In the genomic region with DNA sequence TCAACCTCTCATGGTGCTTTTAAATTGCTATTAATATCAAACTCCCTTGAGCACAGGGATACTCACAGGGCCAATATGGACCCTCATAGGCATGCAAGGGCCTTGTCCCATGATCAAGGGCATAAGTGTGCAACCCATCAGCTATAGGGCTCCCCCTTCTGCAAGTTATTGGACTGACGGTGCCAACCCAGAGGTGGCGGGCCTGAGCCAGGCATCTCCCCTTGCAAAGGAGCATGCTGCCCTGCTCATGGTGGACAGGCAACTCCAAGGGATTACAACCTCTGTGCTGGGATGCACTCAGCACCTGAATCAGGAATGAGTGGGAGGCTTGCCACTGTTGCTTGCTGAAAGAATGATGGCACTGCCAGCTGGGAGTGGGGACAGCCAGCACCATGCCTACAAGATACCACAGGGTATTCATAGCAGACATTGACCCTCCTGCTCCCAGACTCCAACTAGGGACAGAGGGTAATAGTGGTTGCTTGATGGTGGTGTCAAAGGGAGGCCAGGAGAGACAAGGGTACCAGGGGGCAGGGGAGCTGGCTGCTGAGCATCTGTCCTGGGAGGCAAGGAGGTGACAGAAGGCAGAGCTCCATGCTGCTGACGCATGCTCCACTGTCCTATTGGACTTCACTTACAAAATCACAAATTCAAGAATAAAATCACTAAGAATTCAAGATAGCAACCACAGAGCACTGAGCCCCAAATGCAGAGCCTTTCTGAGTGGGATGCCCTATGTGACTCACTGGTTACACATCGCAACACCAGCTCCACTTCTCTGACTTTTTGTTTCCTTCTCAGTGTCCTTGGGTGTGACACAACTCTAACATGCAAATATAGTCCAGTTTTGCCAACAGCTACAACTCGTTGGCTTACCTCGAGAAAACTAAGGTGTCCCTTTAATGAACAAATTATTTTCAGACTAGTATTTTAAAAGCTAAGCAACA, we compare ENCODE assay signal across 1 cellular context.
TF ChIP-seq lines count a peak whose summit lies in the region.

No MANE protein-coding gene starts in this region.

TF ChIP-seq in H1, 55 proteins besides CTCF, POLR2A, EP300 and RAD21 (continued from another document):
- TF ChIP-seq, protein P1, sequence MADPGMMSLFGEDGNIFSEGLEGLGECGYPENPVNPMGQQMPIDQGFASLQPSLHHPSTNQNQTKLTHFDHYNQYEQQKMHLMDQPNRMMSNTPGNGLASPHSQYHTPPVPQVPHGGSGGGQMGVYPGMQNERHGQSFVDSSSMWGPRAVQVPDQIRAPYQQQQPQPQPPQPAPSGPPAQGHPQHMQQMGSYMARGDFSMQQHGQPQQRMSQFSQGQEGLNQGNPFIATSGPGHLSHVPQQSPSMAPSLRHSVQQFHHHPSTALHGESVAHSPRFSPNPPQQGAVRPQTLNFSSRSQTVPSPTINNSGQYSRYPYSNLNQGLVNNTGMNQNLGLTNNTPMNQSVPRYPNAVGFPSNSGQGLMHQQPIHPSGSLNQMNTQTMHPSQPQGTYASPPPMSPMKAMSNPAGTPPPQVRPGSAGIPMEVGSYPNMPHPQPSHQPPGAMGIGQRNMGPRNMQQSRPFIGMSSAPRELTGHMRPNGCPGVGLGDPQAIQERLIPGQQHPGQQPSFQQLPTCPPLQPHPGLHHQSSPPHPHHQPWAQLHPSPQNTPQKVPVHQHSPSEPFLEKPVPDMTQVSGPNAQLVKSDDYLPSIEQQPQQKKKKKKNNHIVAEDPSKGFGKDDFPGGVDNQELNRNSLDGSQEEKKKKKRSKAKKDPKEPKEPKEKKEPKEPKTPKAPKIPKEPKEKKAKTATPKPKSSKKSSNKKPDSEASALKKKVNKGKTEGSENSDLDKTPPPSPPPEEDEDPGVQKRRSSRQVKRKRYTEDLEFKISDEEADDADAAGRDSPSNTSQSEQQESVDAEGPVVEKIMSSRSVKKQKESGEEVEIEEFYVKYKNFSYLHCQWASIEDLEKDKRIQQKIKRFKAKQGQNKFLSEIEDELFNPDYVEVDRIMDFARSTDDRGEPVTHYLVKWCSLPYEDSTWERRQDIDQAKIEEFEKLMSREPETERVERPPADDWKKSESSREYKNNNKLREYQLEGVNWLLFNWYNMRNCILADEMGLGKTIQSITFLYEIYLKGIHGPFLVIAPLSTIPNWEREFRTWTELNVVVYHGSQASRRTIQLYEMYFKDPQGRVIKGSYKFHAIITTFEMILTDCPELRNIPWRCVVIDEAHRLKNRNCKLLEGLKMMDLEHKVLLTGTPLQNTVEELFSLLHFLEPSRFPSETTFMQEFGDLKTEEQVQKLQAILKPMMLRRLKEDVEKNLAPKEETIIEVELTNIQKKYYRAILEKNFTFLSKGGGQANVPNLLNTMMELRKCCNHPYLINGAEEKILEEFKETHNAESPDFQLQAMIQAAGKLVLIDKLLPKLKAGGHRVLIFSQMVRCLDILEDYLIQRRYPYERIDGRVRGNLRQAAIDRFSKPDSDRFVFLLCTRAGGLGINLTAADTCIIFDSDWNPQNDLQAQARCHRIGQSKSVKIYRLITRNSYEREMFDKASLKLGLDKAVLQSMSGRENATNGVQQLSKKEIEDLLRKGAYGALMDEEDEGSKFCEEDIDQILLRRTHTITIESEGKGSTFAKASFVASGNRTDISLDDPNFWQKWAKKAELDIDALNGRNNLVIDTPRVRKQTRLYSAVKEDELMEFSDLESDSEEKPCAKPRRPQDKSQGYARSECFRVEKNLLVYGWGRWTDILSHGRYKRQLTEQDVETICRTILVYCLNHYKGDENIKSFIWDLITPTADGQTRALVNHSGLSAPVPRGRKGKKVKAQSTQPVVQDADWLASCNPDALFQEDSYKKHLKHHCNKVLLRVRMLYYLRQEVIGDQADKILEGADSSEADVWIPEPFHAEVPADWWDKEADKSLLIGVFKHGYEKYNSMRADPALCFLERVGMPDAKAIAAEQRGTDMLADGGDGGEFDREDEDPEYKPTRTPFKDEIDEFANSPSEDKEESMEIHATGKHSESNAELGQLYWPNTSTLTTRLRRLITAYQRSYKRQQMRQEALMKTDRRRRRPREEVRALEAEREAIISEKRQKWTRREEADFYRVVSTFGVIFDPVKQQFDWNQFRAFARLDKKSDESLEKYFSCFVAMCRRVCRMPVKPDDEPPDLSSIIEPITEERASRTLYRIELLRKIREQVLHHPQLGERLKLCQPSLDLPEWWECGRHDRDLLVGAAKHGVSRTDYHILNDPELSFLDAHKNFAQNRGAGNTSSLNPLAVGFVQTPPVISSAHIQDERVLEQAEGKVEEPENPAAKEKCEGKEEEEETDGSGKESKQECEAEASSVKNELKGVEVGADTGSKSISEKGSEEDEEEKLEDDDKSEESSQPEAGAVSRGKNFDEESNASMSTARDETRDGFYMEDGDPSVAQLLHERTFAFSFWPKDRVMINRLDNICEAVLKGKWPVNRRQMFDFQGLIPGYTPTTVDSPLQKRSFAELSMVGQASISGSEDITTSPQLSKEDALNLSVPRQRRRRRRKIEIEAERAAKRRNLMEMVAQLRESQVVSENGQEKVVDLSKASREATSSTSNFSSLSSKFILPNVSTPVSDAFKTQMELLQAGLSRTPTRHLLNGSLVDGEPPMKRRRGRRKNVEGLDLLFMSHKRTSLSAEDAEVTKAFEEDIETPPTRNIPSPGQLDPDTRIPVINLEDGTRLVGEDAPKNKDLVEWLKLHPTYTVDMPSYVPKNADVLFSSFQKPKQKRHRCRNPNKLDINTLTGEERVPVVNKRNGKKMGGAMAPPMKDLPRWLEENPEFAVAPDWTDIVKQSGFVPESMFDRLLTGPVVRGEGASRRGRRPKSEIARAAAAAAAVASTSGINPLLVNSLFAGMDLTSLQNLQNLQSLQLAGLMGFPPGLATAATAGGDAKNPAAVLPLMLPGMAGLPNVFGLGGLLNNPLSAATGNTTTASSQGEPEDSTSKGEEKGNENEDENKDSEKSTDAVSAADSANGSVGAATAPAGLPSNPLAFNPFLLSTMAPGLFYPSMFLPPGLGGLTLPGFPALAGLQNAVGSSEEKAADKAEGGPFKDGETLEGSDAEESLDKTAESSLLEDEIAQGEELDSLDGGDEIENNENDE (IDR thresholded peaks at IDR 0.05; ENCODE audit: insufficient replicate concordance, low read length): no peak
- no peak for TF ChIP-seq GTF2F1 (IDR thresholded peaks at IDR 0.05; ENCODE audit: borderline replicate concordance, low read depth, low read length)
- no peak for TF ChIP-seq TAF1 (IDR thresholded peaks at IDR 0.05; ENCODE audit: low read depth, low read length)
